In the genomic region with DNA sequence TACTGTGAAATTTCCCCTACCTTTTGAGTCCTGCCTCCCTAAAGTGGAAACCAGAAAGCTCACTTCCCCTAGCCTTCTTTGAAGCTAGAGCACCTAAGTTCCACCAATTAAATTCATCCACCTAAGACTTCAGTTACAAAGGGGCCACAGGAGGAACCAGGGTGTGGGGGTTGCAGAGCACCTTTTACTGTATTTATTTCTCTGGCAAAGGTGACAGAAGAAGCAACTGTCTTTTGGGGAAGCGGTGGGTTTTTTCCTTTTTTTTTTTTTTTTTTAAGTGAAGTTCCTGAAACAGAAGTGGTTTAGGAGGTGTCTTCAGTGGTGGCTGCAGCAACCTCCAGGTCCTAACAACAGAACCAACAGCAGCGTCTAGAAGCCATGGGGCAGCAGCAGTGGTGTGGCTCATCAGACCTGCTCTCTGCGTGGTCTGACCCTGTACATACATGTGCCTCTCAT, we compare ENCODE assay signal across 2 cellular contexts.
A peak's percentile ranks its signal among the peaks of the same experiment; 100 is the strongest.
TF ChIP-seq lines count a peak whose summit lies in the region.

No MANE protein-coding gene starts in this region.

TF ChIP-seq in GM12891, 5 proteins besides CTCF, POLR2A, EP300 and RAD21:
- TF ChIP-seq POLR2AphosphoS5 (IDR thresholded peaks at IDR 0.05; ENCODE audit: low read depth, low read length): no peak
- TF ChIP-seq SPI1 (IDR thresholded peaks at IDR 0.05; ENCODE audit: low read depth, low read length): peak; percentile 73

TF ChIP-seq in endothelial cell of umbilical vein, 7 proteins besides CTCF, POLR2A, EP300 and RAD21:
- peak; percentile 15 for TF ChIP-seq EZH2 (IDR thresholded peaks at IDR 0.05; ENCODE audit: borderline replicate concordance, low read depth, low read length, severe bottlenecking)
- no peak for TF ChIP-seq FOS (IDR thresholded peaks at IDR 0.05; ENCODE audit: borderline replicate concordance, insufficient read depth, low read length)
